In genomic region chr22:23382796-23383195, GRCh38 we compare ENCODE assay signal across 23 cellular contexts.
DNase-seq lines count a peak whose midpoint lies in the region; ATAC-seq and TF ChIP-seq lines count a peak whose summit lies in the region.
"Had no signal": no experiment of that assay in that cellular context is flagged by ENCODE, and none has a peak within 500 bp of the region (broad histone marks: within the 10 kb centered on the region; RNA-seq: fewer than 3 reads in every experiment).

No MANE protein-coding gene starts in this region.

- H2BK5ac ChIP-seq in trophoblast cell (ENCODE audit: low read depth, low read length, poor library complexity), result no peak overlapping the region

- H3K9me3 ChIP-seq in right atrium auricular region (no peaks in the 10 kb centered on the region), osteoblast (ENCODE audit: low read depth, low read length) (no peaks in the 10 kb centered on the region), trophoblast cell (ENCODE audit: insufficient read depth, low read depth, low read length) (peaks cover 4% of the 10 kb centered on the region)
- H3K9me3 ChIP-seq: A549; BE2C; BLaER1 treated with 17β-estradiol and CSF1 and Interleukin-3, amounts not matched to agents 10 nM and 100 nM had no signal

- H4K8ac ChIP-seq in trophoblast cell (ENCODE audit: low read depth, low read length), result no peak overlapping the region

- H2BK12ac ChIP-seq in trophoblast cell (ENCODE audit: low read length), result no peak overlapping the region

- no peak overlapping the region for H3K23ac ChIP-seq in trophoblast cell (ENCODE audit: low read length)

- no peak overlapping the region for H4K12ac ChIP-seq in trophoblast cell (ENCODE audit: low read depth, low read length)

- no peaks in the 10 kb centered on the region for H3K36me3 ChIP-seq in right atrium auricular region
- no peaks in the 10 kb centered on the region for H3K36me3 ChIP-seq in osteoblast (ENCODE audit: insufficient read depth, low read length)
- peaks cover 3 to 4% of the 10 kb centered on the region in 2 experiments for H3K36me3 ChIP-seq in trophoblast cell (ENCODE audit: control insufficient read depth in 1 of 2, insufficient read depth in 2 of 2, low read length in 2 of 2)
- H3K36me3 ChIP-seq: BE2C; BLaER1 treated with 17β-estradiol and CSF1 and Interleukin-3, amounts not matched to agents 10 nM and 100 nM had no signal

- H3K4me1 ChIP-seq in right atrium auricular region (no peaks in the 10 kb centered on the region), osteoblast (ENCODE audit: insufficient read depth, low read length) (no peaks in the 10 kb centered on the region), trophoblast cell (ENCODE audit: control insufficient read depth in 1 of 2, insufficient read depth in 2 of 2, low read length in 2 of 2) (no peaks in the 10 kb centered on the region)
- H3K4me1 ChIP-seq: A549 had no signal

- H3K79me1 ChIP-seq in trophoblast cell (ENCODE audit: low read length), result no peaks in the 10 kb centered on the region

- CTCF ChIA-PET in activated CD8-positive, alpha-beta T cell treated with anti-CD3 and anti-CD28 coated beads, Interleukin-2, amount 10 ng/mL, durations not matched to agents 7 days and 5 days (lab: Charles Lee), result no interaction called here

- WGBS in trophoblast cell (ENCODE audit: extremely low coverage, insufficient coverage, insufficient read length), result no CpG with 5 or more reads among the region's 7 CpGs

- H3K36me3 Mint-ChIP-seq in activated CD8-positive, alpha-beta T cell treated with anti-CD3 and anti-CD28 coated beads, Interleukin-2, amount 10 ng/mL, durations not matched to agents 7 days and 5 days (ENCODE audit: low read depth), result no peaks in the 10 kb centered on the region
- H3K36me3 Mint-ChIP-seq: CD14-positive monocyte; CD8-positive, alpha-beta memory T cell had no signal

- H3K27ac Mint-ChIP-seq in activated CD8-positive, alpha-beta T cell treated with anti-CD3 and anti-CD28 coated beads, Interleukin-2, amount 10 ng/mL, durations not matched to agents 7 days and 5 days, result no peak overlapping the region
- H3K27ac Mint-ChIP-seq: CD14-positive monocyte; CD4-positive, alpha-beta T cell had no signal

- DNase-seq in cardiac septum (ENCODE audit: low spot score) (peak; percentile 36), right atrium auricular region (ENCODE audit: low spot score) (no peak), mesenteric fat pad (ENCODE audit: low spot score) (peak; percentile 41), osteoblast (ENCODE audit: insufficient read length, low spot score, missing footprints) (peak; percentile 71), NCI-H1105 (lab: John Stamatoyannopoulos, UW) (no peak), trophoblast cell (no peak)
- DNase-seq in activated CD8-positive, alpha-beta T cell treated with anti-CD3 and anti-CD28 coated beads, Interleukin-2, amount 10 ng/mL, durations not matched to agents 7 days and 5 days, result no peak
- DNase-seq: 8988T; ACHN; AML-193; BE2C; CD4-positive, alpha-beta T cell; CD8-positive, alpha-beta memory T cell; DMS 273 treated with DMSO at 0.1 percent for 48 hours; DMS53; DMS79 treated with DMSO at 0.1 percent for 48 hours; GF-D8; GOT3; HCEC 1CT had no signal

- H3K4ac ChIP-seq in trophoblast cell (ENCODE audit: low read depth, low read length), result no peak overlapping the region

- H2AFZ ChIP-seq in osteoblast (ENCODE audit: low read length) (no peak overlapping the region), trophoblast cell (ENCODE audit: insufficient read depth, low read length, poor library complexity) (no peak overlapping the region)

- no peaks in the 10 kb centered on the region for H3K79me2 ChIP-seq in osteoblast (ENCODE audit: insufficient read depth, low read length)
- no peaks in the 10 kb centered on the region for H3K79me2 ChIP-seq in trophoblast cell (ENCODE audit: control insufficient read depth, insufficient read depth, low read length, poor library complexity)

- H3K4me2 ChIP-seq in osteoblast (ENCODE audit: insufficient read depth, low read length) (no peak overlapping the region), trophoblast cell (ENCODE audit: low read length) (no peak overlapping the region)
- H3K4me2 ChIP-seq: A549 had no signal

- H3K27me3 ChIP-seq in right atrium auricular region, result no peaks in the 10 kb centered on the region
- H3K27me3 ChIP-seq in osteoblast (ENCODE audit: insufficient read depth, low read length), result no peaks in the 10 kb centered on the region
- no peaks in the 10 kb centered on the region for H3K27me3 ChIP-seq in trophoblast cell (ENCODE audit: insufficient read depth, low read length)
- H3K27me3 ChIP-seq: BE2C; BLaER1 treated with 17β-estradiol and CSF1 and Interleukin-3, amounts not matched to agents 10 nM and 100 nM had no signal

- no peak overlapping the region for H2AK5ac ChIP-seq in trophoblast cell (ENCODE audit: low read length)

- intact Hi-C loops in cardiac septum (cut with DNase I), result no loop called here

- no peaks in the 10 kb centered on the region for H3K9me3 Mint-ChIP-seq in activated CD8-positive, alpha-beta T cell treated with anti-CD3 and anti-CD28 coated beads, Interleukin-2, amount 10 ng/mL, durations not matched to agents 7 days and 5 days (ENCODE audit: insufficient read depth)
- H3K9me3 Mint-ChIP-seq: CD4-positive, alpha-beta T cell; CD8-positive, alpha-beta memory T cell had no signal

- POLR2A ChIA-PET in activated CD8-positive, alpha-beta T cell treated with anti-CD3 and anti-CD28 coated beads, Interleukin-2, amount 10 ng/mL, durations not matched to agents 7 days and 5 days (lab: Charles Lee), result no interaction called here

- H3K9ac ChIP-seq in trophoblast cell (ENCODE audit: low read length), result no peak overlapping the region

- H3K4me3 Mint-ChIP-seq in activated CD8-positive, alpha-beta T cell treated with anti-CD3 and anti-CD28 coated beads, Interleukin-2, amount 10 ng/mL, durations not matched to agents 7 days and 5 days, result no peak overlapping the region
- H3K4me3 Mint-ChIP-seq: CD4-positive, alpha-beta T cell; CD8-positive, alpha-beta memory T cell had no signal

- H3K4me1 Mint-ChIP-seq in activated CD8-positive, alpha-beta T cell treated with anti-CD3 and anti-CD28 coated beads, Interleukin-2, amount 10 ng/mL, durations not matched to agents 7 days and 5 days (ENCODE audit: low read depth), result no peaks in the 10 kb centered on the region
- H3K4me1 Mint-ChIP-seq: CD8-positive, alpha-beta memory T cell had no signal

- TF ChIP-seq CTCF in right atrium auricular region (IDR thresholded peaks at IDR 0.05) (no peak), 22Rv1 (IDR thresholded peaks at IDR 0.05) (no peak), osteoblast (IDR thresholded peaks at IDR 0.05; ENCODE audit: extremely low read depth, low read depth, low read length) (no peak)

- no peaks in the 10 kb centered on the region for H4K20me1 ChIP-seq in osteoblast (ENCODE audit: insufficient read depth, low read length)

- ATAC-seq in activated CD8-positive, alpha-beta T cell treated with anti-CD3 and anti-CD28 coated beads, Interleukin-2, amount 10 ng/mL, durations not matched to agents 7 days and 5 days, result no peak
- ATAC-seq: A549 had no signal

- no peak overlapping the region for H4K91ac ChIP-seq in trophoblast cell (ENCODE audit: low read depth, low read length)

- H3K14ac ChIP-seq in trophoblast cell (ENCODE audit: low read length), result no peak overlapping the region

- H3K4me3 ChIP-seq in right atrium auricular region (no peak overlapping the region), osteoblast (ENCODE audit: insufficient read depth, low read length) (no peak overlapping the region), trophoblast cell (ENCODE audit: low read depth, low read length) (no peak overlapping the region)
- H3K4me3 ChIP-seq: A549; BLaER1 treated with 17β-estradiol and CSF1 and Interleukin-3, amounts not matched to agents 10 nM and 100 nM had no signal

- no peak overlapping the region for H3K27ac ChIP-seq in right atrium auricular region
- H3K27ac ChIP-seq in 22Rv1, result peak overlapping the region; percentile 59
- H3K27ac ChIP-seq in osteoblast (ENCODE audit: low read depth, low read length), result no peak overlapping the region
- no peak overlapping the region for H3K27ac ChIP-seq in trophoblast cell (ENCODE audit: low read depth, low read length)
- H3K27ac ChIP-seq: A549; BLaER1 treated with 17β-estradiol and CSF1 and Interleukin-3, amounts not matched to agents 10 nM and 100 nM had no signal

- H3K18ac ChIP-seq in trophoblast cell (ENCODE audit: low read length), result no peak overlapping the region

- no peak overlapping the region for H2BK120ac ChIP-seq in trophoblast cell (ENCODE audit: insufficient read depth, low read length, poor library complexity)

- H3K27me3 Mint-ChIP-seq in activated CD8-positive, alpha-beta T cell treated with anti-CD3 and anti-CD28 coated beads, Interleukin-2, amount 10 ng/mL, durations not matched to agents 7 days and 5 days (ENCODE audit: low read depth), result no peaks in the 10 kb centered on the region

Comparison
In these comparisons a context has a peak if more than half of its experiments do, and no peak if none do; other contexts are left out.
1. DNase-seq: peak in cardiac septum (single experiment), mesenteric fat pad (single experiment) and osteoblast (single experiment); none in right atrium auricular region (single experiment), NCI-H1105 (single experiment), trophoblast cell (0 of 2) and activated CD8-positive, alpha-beta T cell treated with anti-CD3 and anti-CD28 coated beads, Interleukin-2, amount 10 ng/mL, durations not matched to agents 7 days and 5 days (single experiment).